29 cellular contexts compared by ENCODE assay signal in genomic region chr15:97317163-97317562, GRCh38.
"Had no signal": no experiment of that assay in that cellular context is flagged by ENCODE, and none has a peak within 500 bp of the region (broad histone marks: within the 10 kb centered on the region; RNA-seq: fewer than 3 reads in every experiment).

No MANE protein-coding gene starts in this region.

- ATAC-seq: naive thymus-derived CD8-positive, alpha-beta T cell; natural killer cell treated with Interleukin-12 subunit alpha and Interleukin-12 subunit beta and Interleukin-15 and Interleukin-18, amount 100 ng/mL, for 72 hours; sciatic nerve; stimulated activated naive B cell treated with anti-CD40 and anti-IgM and Interleukin-4, amounts not matched to agents 10 μg/mL and 1 μg/mL and 100 μg/mL, for 72 hours had no signal

- H3K4me3 ChIP-seq: neural progenitor cell, pancreas, prostate gland, right atrium auricular region, skin epidermis, smooth muscle cell, spleen, stomach, thoracic aorta, thyroid gland, tibial nerve, upper lobe of left lung, vagina had no signal

- H3K36me3 Mint-ChIP-seq: naive B cell; naive thymus-derived CD8-positive, alpha-beta T cell; natural killer cell treated with Interleukin-12 subunit alpha and Interleukin-12 subunit beta and Interleukin-15 and Interleukin-18, amount 100 ng/mL, for 72 hours; neural progenitor cell; stimulated activated naive B cell treated with anti-CD40 and anti-IgM and Interleukin-4, amounts not matched to agents 10 μg/mL and 1 μg/mL and 100 μg/mL, for 72 hours had no signal

- H3K27ac Mint-ChIP-seq: naive B cell; naive thymus-derived CD8-positive, alpha-beta T cell; natural killer cell treated with Interleukin-12 subunit alpha and Interleukin-12 subunit beta and Interleukin-15 and Interleukin-18, amount 100 ng/mL, for 72 hours; neural progenitor cell; stimulated activated naive B cell treated with anti-CD40 and anti-IgM and Interleukin-4, amounts not matched to agents 10 μg/mL and 1 μg/mL and 100 μg/mL, for 72 hours; stimulated activated naive CD8-positive, alpha-beta T cell treated with anti-CD3 and anti-CD28 coated beads, Interleukin-15, Interleukin-2, amounts not matched to agents 100 ng/mL and 50 ng/mL, for 24 hours had no signal

- H3K27me3 Mint-ChIP-seq: naive B cell; natural killer cell treated with Interleukin-12 subunit alpha and Interleukin-12 subunit beta and Interleukin-15 and Interleukin-18, amount 100 ng/mL, for 72 hours; stimulated activated naive B cell treated with anti-CD40 and anti-IgM and Interleukin-4, amounts not matched to agents 10 μg/mL and 1 μg/mL and 100 μg/mL, for 72 hours; stimulated activated naive CD8-positive, alpha-beta T cell treated with anti-CD3 and anti-CD28 coated beads, Interleukin-15, Interleukin-2, amounts not matched to agents 100 ng/mL and 50 ng/mL, for 24 hours had no signal

- DNase-seq: naive B cell; naive thymus-derived CD8-positive, alpha-beta T cell; occipital lobe; pancreas; retina; spleen; stimulated activated CD4-positive, alpha-beta T cell treated with anti-CD3 and anti-CD28 coated beads, Interleukin-12 subunit alpha, Interleukin-12 subunit beta, amount 100 ng/mL, for 4 hours; stimulated activated CD4-positive, alpha-beta T cell treated with anti-CD3 and anti-CD28 coated beads, Interleukin-1b, Interleukin-23, amount 100 ng/mL, for 48 hours; stimulated activated CD4-positive, alpha-beta T cell treated with anti-CD3 and anti-CD28 coated beads, Interleukin-4, amount 100 ng/mL, for 1 hour; stimulated activated CD4-positive, alpha-beta T cell treated with anti-CD3 and anti-CD28 coated beads, Interleukin-4, amount 100 ng/mL, for 4 hours; stimulated activated CD8-positive, alpha-beta memory T cell treated with anti-CD3 and anti-CD28 coated beads, Interleukin-4, amount 100 ng/mL, for 48 hours; stimulated activated naive B cell treated with anti-CD40 and anti-IgM and Interleukin-4, amounts not matched to agents 10 μg/mL and 1 μg/mL and 100 μg/mL, for 72 hours; stimulated activated naive CD4-positive, alpha-beta T cell treated with Interleukin-2 at 50 U/mL for 16 hours; stomach; thyroid gland; trophoblast cell; upper lobe of left lung had no signal

- FAIRE-seq: pancreas, urothelium cell line had no signal

- H3K27ac ChIP-seq: neural progenitor cell, pancreas, prostate gland, right atrium auricular region, skin epidermis, spleen, stomach, thoracic aorta, thyroid gland, tibial nerve, upper lobe of left lung, vagina had no signal

- H3K9ac ChIP-seq: neural progenitor cell had no signal

- H3K4me1 ChIP-seq: neural progenitor cell, prostate gland, right atrium auricular region, spleen, stomach, thyroid gland, tibial nerve, upper lobe of left lung, vagina had no signal

- H3K4me1 Mint-ChIP-seq: naive B cell; naive thymus-derived CD8-positive, alpha-beta T cell; neural progenitor cell; stimulated activated naive B cell treated with anti-CD40 and anti-IgM and Interleukin-4, amounts not matched to agents 10 μg/mL and 1 μg/mL and 100 μg/mL, for 72 hours had no signal

- H3K4me2 ChIP-seq: neural progenitor cell, smooth muscle cell had no signal

- H2AFZ ChIP-seq: neural progenitor cell had no signal

- H3K27me3 ChIP-seq: neural progenitor cell, pancreas, right atrium auricular region, spleen, stomach, thyroid gland, tibial nerve, upper lobe of left lung, vagina had no signal

- H3K9me3 ChIP-seq: pancreas, prostate gland, right atrium auricular region, stomach, thoracic aorta, thyroid gland, tibial nerve, upper lobe of left lung, vagina had no signal

- H3K4me3 Mint-ChIP-seq: naive B cell; naive thymus-derived CD8-positive, alpha-beta T cell; natural killer cell treated with Interleukin-12 subunit alpha and Interleukin-12 subunit beta and Interleukin-15 and Interleukin-18, amount 100 ng/mL, for 72 hours; neural progenitor cell; stimulated activated naive B cell treated with anti-CD40 and anti-IgM and Interleukin-4, amounts not matched to agents 10 μg/mL and 1 μg/mL and 100 μg/mL, for 72 hours; stimulated activated naive CD8-positive, alpha-beta T cell treated with anti-CD3 and anti-CD28 coated beads, Interleukin-15, Interleukin-2, amounts not matched to agents 100 ng/mL and 50 ng/mL, for 24 hours had no signal

- H3K36me3 ChIP-seq: pancreas, prostate gland, right atrium auricular region, spleen, stomach, thoracic aorta, thyroid gland, tibial nerve, upper lobe of left lung, vagina had no signal
